Comparison of ENCODE assay signal across 19 cellular contexts in genomic region chr11:35639591-35640179, GRCh38. TPM values are rescaled to one million over a fixed set of nuclear protein-coding genes. Genes with fewer than 3 reads are reported as not detected.
"Had no signal": no experiment of that assay in that cellular context is flagged by ENCODE, and none has a peak within 500 bp of the region (broad histone marks: within the 10 kb centered on the region; RNA-seq: fewer than 3 reads in every experiment).

No MANE protein-coding gene starts in this region.

- H3K36me3 ChIP-seq: heart left ventricle, right atrium auricular region, thyroid gland, uterus had no signal

- H3K4me3 Mint-ChIP-seq: activated CD4-positive, alpha-beta T cell treated with anti-CD3 and anti-CD28 coated beads, Interleukin-2, amount 10 ng/mL, durations not matched to agents 7 days and 5 days; activated naive CD8-positive, alpha-beta T cell treated with anti-CD3 and anti-CD28 coated beads for 36 hours; naive B cell; stimulated activated naive B cell treated with anti-CD40 and anti-IgM and Interleukin-4, amounts not matched to agents 10 μg/mL and 1 μg/mL and 100 μg/mL, for 72 hours; T-helper 17 cell had no signal

- H3K36me3 Mint-ChIP-seq: activated naive CD8-positive, alpha-beta T cell treated with anti-CD3 and anti-CD28 coated beads for 36 hours; naive B cell; stimulated activated naive B cell treated with anti-CD40 and anti-IgM and Interleukin-4, amounts not matched to agents 10 μg/mL and 1 μg/mL and 100 μg/mL, for 72 hours had no signal

- ATAC-seq: heart left ventricle; left colon; stimulated activated naive B cell treated with anti-CD40 and anti-IgM and Interleukin-4, amounts not matched to agents 10 μg/mL and 1 μg/mL and 100 μg/mL, for 72 hours; T-helper 17 cell had no signal

- H3K9me3 ChIP-seq: heart left ventricle, right atrium auricular region, thyroid gland, uterus had no signal

- H3K27me3 ChIP-seq: right atrium auricular region, thyroid gland, uterus had no signal

- DNase-seq: activated CD4-positive, alpha-beta T cell treated with anti-CD3 and anti-CD28 coated beads, Interleukin-2, amount 10 ng/mL, durations not matched to agents 7 days and 5 days; activated CD4-positive, CD25-positive, alpha-beta regulatory T cell; activated CD8-positive, alpha-beta memory T cell treated with anti-CD3 and anti-CD28 coated beads for 24 hours; activated naive CD8-positive, alpha-beta T cell treated with anti-CD3 and anti-CD28 coated beads for 36 hours; cerebellar nuclear complex; effector memory CD4-positive, alpha-beta T cell; heart left ventricle; left colon; naive B cell; posterior cingulate gyrus; stimulated activated CD4-positive, alpha-beta T cell treated with anti-CD3 and anti-CD28 coated beads, Interleukin-4, amount 100 ng/mL, for 1 hour; stimulated activated naive B cell treated with anti-CD40 and anti-IgM and Interleukin-4, amounts not matched to agents 10 μg/mL and 1 μg/mL and 100 μg/mL, for 72 hours; T-helper 17 cell; thyroid gland; uterus had no signal

- H3K27ac ChIP-seq: heart left ventricle, right atrium auricular region, thyroid gland, uterus had no signal

- H3K4me3 ChIP-seq: heart left ventricle, lung, right atrium auricular region, thyroid gland, uterus had no signal

- H3K9me3 Mint-ChIP-seq: activated CD4-positive, alpha-beta T cell treated with anti-CD3 and anti-CD28 coated beads, Interleukin-2, amount 10 ng/mL, durations not matched to agents 7 days and 5 days; activated naive CD8-positive, alpha-beta T cell treated with anti-CD3 and anti-CD28 coated beads for 36 hours; naive B cell; stimulated activated naive B cell treated with anti-CD40 and anti-IgM and Interleukin-4, amounts not matched to agents 10 μg/mL and 1 μg/mL and 100 μg/mL, for 72 hours had no signal

- FAIRE-seq: frontal cortex had no signal

- H3K4me1 Mint-ChIP-seq: activated CD4-positive, alpha-beta T cell treated with anti-CD3 and anti-CD28 coated beads, Interleukin-2, amount 10 ng/mL, durations not matched to agents 7 days and 5 days; activated naive CD8-positive, alpha-beta T cell treated with anti-CD3 and anti-CD28 coated beads for 36 hours; naive B cell; stimulated activated naive B cell treated with anti-CD40 and anti-IgM and Interleukin-4, amounts not matched to agents 10 μg/mL and 1 μg/mL and 100 μg/mL, for 72 hours; T-helper 17 cell had no signal

- H3K27ac Mint-ChIP-seq: activated CD4-positive, alpha-beta T cell treated with anti-CD3 and anti-CD28 coated beads, Interleukin-2, amount 10 ng/mL, durations not matched to agents 7 days and 5 days; activated naive CD8-positive, alpha-beta T cell treated with anti-CD3 and anti-CD28 coated beads for 36 hours; stimulated activated naive B cell treated with anti-CD40 and anti-IgM and Interleukin-4, amounts not matched to agents 10 μg/mL and 1 μg/mL and 100 μg/mL, for 72 hours; T-helper 17 cell had no signal

RNA-seq across cellular contexts. Expression of gene FJX1, which starts 21.4 kb away (rescaled TPM):
- total RNA-seq: mononuclear cell, T-helper 17 cell had no signal
